2 cellular contexts compared by ENCODE assay signal in the genomic region with DNA sequence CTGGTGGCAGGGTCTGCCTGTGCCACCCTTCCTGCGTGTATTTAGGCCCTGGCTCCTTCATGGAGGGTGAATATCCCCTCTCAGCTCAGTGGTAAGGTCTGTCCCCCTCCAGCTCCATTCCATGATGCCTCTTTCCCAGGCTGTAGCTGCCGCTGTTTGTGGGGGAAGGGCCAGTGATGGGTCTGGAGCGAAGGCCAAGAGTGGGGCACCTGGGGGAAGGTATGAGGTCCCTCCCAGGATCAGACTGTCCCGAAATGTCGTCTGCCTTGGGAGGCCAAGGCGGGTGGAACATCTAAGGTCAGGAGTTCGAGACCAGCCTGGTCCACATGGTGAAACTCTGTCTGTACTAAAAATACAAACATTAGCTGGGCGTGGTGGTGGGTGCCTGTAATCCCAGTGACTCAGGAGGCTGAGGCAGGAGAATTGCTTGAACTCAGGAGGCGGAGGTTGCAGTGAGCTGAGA.
TF ChIP-seq lines count a peak whose summit lies in the region.

No MANE protein-coding gene starts in this region.

TF ChIP-seq in A549, 52 proteins besides CTCF, POLR2A, EP300 and RAD21:
- TF ChIP-seq EHF (CRISPR knock-in tag; IDR thresholded peaks at IDR 0.05): peak; percentile 34; the same call in 1 of the 2 replicates
- TF ChIP-seq, protein P1, sequence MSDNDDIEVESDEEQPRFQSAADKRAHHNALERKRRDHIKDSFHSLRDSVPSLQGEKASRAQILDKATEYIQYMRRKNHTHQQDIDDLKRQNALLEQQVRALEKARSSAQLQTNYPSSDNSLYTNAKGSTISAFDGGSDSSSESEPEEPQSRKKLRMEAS (IDR thresholded peaks at IDR 0.05): peak; percentile 36; the same call in 1 of the 2 replicates
- peak in 1 of 2 experiments; percentile 4; a peak in 2 of 5 replicates for TF ChIP-seq JUN (IDR thresholded peaks at IDR 0.05)
- no peak for TF ChIP-seq MAZ (IDR thresholded peaks at IDR 0.05; ENCODE audit: borderline replicate concordance, low read depth, low read length)
- peak; percentile 77; the same call in 1 of the 2 replicates for TF ChIP-seq TP53 (CRISPR knock-in tag; IDR thresholded peaks at IDR 0.05)
- TF ChIP-seq RCOR1 (IDR thresholded peaks at IDR 0.05; ENCODE audit: low read depth, low read length): no peak
- TF ChIP-seq MAFK (IDR thresholded peaks at IDR 0.05; ENCODE audit: partially characterized antibody): peak; percentile 12
- no peak for TF ChIP-seq HOXB13 (CRISPR knock-in tag; IDR thresholded peaks at IDR 0.05; ENCODE audit: low read depth)
- TF ChIP-seq, protein P2, sequence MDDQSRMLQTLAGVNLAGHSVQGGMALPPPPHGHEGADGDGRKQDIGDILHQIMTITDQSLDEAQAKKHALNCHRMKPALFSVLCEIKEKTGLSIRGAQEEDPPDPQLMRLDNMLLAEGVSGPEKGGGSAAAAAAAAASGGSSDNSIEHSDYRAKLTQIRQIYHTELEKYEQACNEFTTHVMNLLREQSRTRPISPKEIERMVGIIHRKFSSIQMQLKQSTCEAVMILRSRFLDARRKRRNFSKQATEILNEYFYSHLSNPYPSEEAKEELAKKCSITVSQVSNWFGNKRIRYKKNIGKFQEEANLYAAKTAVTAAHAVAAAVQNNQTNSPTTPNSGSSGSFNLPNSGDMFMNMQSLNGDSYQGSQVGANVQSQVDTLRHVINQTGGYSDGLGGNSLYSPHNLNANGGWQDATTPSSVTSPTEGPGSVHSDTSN (IDR thresholded peaks at IDR 0.05): no peak
- no peak for TF ChIP-seq HEYL (CRISPR knock-in tag; IDR thresholded peaks at IDR 0.05)
- TF ChIP-seq TFCP2L1 (CRISPR knock-in tag; IDR thresholded peaks at IDR 0.05): 0 out of 2 replicates have a peak, but pooled peaks have one; percentile 25
- TF ChIP-seq, protein P3, sequence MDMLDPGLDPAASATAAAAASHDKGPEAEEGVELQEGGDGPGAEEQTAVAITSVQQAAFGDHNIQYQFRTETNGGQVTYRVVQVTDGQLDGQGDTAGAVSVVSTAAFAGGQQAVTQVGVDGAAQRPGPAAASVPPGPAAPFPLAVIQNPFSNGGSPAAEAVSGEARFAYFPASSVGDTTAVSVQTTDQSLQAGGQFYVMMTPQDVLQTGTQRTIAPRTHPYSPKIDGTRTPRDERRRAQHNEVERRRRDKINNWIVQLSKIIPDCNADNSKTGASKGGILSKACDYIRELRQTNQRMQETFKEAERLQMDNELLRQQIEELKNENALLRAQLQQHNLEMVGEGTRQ (IDR thresholded peaks at IDR 0.05): no peak
- TF ChIP-seq ZC3H11A (IDR thresholded peaks at IDR 0.05): no peak
- TF ChIP-seq RFX5 (IDR thresholded peaks at IDR 0.05): no peak

TF ChIP-seq in IMR-90, 13 proteins besides CTCF, POLR2A, EP300 and RAD21:
- TF ChIP-seq NFE2L2 (IDR thresholded peaks at IDR 0.05; ENCODE audit: low read depth, low read length): 0 out of 2 replicates have a peak, but pooled peaks have one; percentile 4
- no peak for TF ChIP-seq RFX5 (IDR thresholded peaks at IDR 0.05; ENCODE audit: low read depth, low read length)
